In genomic region chrX:19776753-19777152, GRCh38 we compare ENCODE assay signal across 10 cellular contexts.
DNase-seq lines count a peak whose midpoint lies in the region; ATAC-seq lines count a peak whose summit lies in the region.
"Had no signal": no experiment of that assay in that cellular context is flagged by ENCODE, and none has a peak within 500 bp of the region (broad histone marks: within the 10 kb centered on the region; RNA-seq: fewer than 3 reads in every experiment).

No MANE protein-coding gene starts in this region.

- H3K27ac ChIP-seq in thymus (ENCODE audit: low read depth): peak overlapping the region; percentile 79
- H3K27ac ChIP-seq: WERI-Rb-1 had no signal

- peaks cover 16% of the 10 kb centered on the region for H3K4me1 ChIP-seq in thymus (ENCODE audit: control insufficient read depth, insufficient read depth, low read length)

- no peaks in the 10 kb centered on the region for H3K9me3 ChIP-seq in thymus (ENCODE audit: control insufficient read depth)

- H3K4me3 ChIP-seq in thymus (ENCODE audit: low read length): no peak overlapping the region

- no peaks in the 10 kb centered on the region for H3K36me3 ChIP-seq in thymus (ENCODE audit: control insufficient read depth, insufficient read depth)
- H3K36me3 ChIP-seq: WERI-Rb-1 had no signal

- H3K9me3 Mint-ChIP-seq in activated naive CD4-positive, alpha-beta T cell treated with anti-CD3 and anti-CD28 coated beads, Interleukin-2, amount 50 U/mL, for 72 hours: peaks cover 0 to under 1% of the 10 kb centered on the region in 2 donors

- peak; percentile 65 to 79 for ATAC-seq in activated naive CD4-positive, alpha-beta T cell treated with anti-CD3 and anti-CD28 coated beads, Interleukin-2, amount 50 U/mL, for 72 hours

- H3K36me3 Mint-ChIP-seq in activated naive CD4-positive, alpha-beta T cell treated with anti-CD3 and anti-CD28 coated beads, Interleukin-2, amount 50 U/mL, for 72 hours: peaks cover 0 to 6% of the 10 kb centered on the region in 2 donors

- H3K27me3 ChIP-seq in thymus (ENCODE audit: control insufficient read depth, insufficient read depth): no peaks in the 10 kb centered on the region

- 29% methylated on average over 2 of the region's 2 CpGs for WGBS in thymus

- peak; percentile 49 for DNase-seq in stimulated activated CD4-positive, alpha-beta T cell treated with anti-CD3 and anti-CD28 coated beads, Interleukin-15, amount 100 ng/mL, for 24 hours
- no peak for DNase-seq in stimulated activated CD4-positive, alpha-beta T cell treated with anti-CD3 and anti-CD28 coated beads, Interleukin-4, amount 100 ng/mL, for 1 hour
- DNase-seq in KG1 (lab: John Stamatoyannopoulos, UW) (peak; percentile 4), COLO829 (ENCODE audit: low spot score) (no peak), NCI-H345 treated with DMSO at 0.1 percent for 48 hours (lab: John Stamatoyannopoulos, UW; ENCODE audit: unreplicated experiment) (no peak), DMS153 (lab: John Stamatoyannopoulos, UW) (no peak)
- DNase-seq in activated naive CD4-positive, alpha-beta T cell treated with anti-CD3 and anti-CD28 coated beads, Interleukin-2, amount 50 U/mL, for 72 hours (ENCODE audit: low spot score in 2 of 2): no peak
- DNase-seq: NCI-H187, WERI-Rb-1 had no signal

- H3K27ac Mint-ChIP-seq in activated naive CD4-positive, alpha-beta T cell treated with anti-CD3 and anti-CD28 coated beads, Interleukin-2, amount 50 U/mL, for 72 hours: peak overlapping the region; percentile 78 to 83

Comparison
In these comparisons a context has a peak if more than half of its experiments do, and no peak if none do; other contexts are left out.
1. DNase-seq: peak in stimulated activated CD4-positive, alpha-beta T cell treated with anti-CD3 and anti-CD28 coated beads, Interleukin-15, amount 100 ng/mL, for 24 hours (single experiment) and KG1 (single experiment); none in stimulated activated CD4-positive, alpha-beta T cell treated with anti-CD3 and anti-CD28 coated beads, Interleukin-4, amount 100 ng/mL, for 1 hour (single experiment), activated naive CD4-positive, alpha-beta T cell treated with anti-CD3 and anti-CD28 coated beads, Interleukin-2, amount 50 U/mL, for 72 hours (0 of 2), COLO829 (single experiment), NCI-H345 treated with DMSO at 0.1 percent for 48 hours (single experiment) and DMS153 (single experiment).